ENCODE assay signal across 10 cellular contexts in the genomic region with DNA sequence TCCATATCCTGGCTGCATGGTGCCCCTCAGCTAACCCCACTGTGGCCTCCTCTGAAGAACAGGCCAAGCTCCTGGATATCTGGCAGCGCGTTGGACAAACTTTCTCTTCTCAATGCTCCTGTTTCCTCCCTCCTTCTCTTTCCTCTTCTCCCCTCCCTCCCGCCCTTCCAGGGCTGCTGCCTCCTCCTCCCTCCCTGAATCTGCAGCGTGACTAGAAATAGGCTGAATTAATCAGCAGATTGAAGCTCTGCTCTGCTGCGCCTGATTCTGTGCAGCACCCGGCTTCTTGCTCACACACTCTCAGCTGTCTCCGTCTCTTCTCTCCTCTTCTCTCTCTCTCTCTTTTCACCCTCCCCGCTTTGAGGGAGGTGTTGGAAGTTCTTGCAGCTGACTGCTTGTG. TPM values are rescaled to one million over a fixed set of nuclear protein-coding genes. Genes with fewer than 3 reads are reported as not detected.
A peak's percentile ranks its signal among the peaks of the same experiment; 100 is the strongest.
DNase-seq lines count a peak whose midpoint lies in the region; ATAC-seq and TF ChIP-seq lines count a peak whose summit lies in the region.
"Had no signal": no experiment of that assay in that cellular context is flagged by ENCODE, and none has a peak within 500 bp of the region (broad histone marks: within the 10 kb centered on the region; RNA-seq: fewer than 3 reads in every experiment).

No MANE protein-coding gene starts in this region.

- peak overlapping the region in 2 of 10 donors; percentile 31 to 72 for H3K27ac Mint-ChIP-seq in naive thymus-derived CD8-positive, alpha-beta T cell

- peaks cover 7 to 45% (median 13%) of the 10 kb centered on the region in 3 donors for H3K36me3 Mint-ChIP-seq in naive thymus-derived CD8-positive, alpha-beta T cell

- H3K27me3 ChIP-seq in Peyer's patch = no peaks in the 10 kb centered on the region

- POLR2A ChIA-PET in naive thymus-derived CD8-positive, alpha-beta T cell (lab: Charles Lee) = interaction anchor here (1.1 to 1.3 kb wide), 2 partner anchors 11 to 20 kb away, joined by 4 to 5 read pairs; a partner anchor contains a TSS

- H3K4me1 Mint-ChIP-seq in naive thymus-derived CD8-positive, alpha-beta T cell = peaks cover 2 to 12% (median 6%) of the 10 kb centered on the region in 4 donors

- peak overlapping the region; percentile 47 for H3K4me3 ChIP-seq in coronary artery
- H3K4me3 ChIP-seq in Peyer's patch = no peak overlapping the region

- H3K4me1 ChIP-seq in Peyer's patch = peaks cover 0 to 37% (median 2%) of the 10 kb centered on the region in 4 donors

- peak; percentile 89 for DNase-seq in Ammon's horn (ENCODE audit: low spot score)
- DNase-seq in coronary artery (ENCODE audit: low spot score) = no peak
- DNase-seq in hypothalamus (lab: John Stamatoyannopoulos, UW) = peak in 26 of 51 donors; percentile 27 to 77 (median 48)
- DNase-seq in pons (ENCODE audit: low spot score) = peak; percentile 88
- no peak for DNase-seq in naive thymus-derived CD8-positive, alpha-beta T cell
- DNase-seq in NCI-H1048 (lab: John Stamatoyannopoulos, UW) = no peak
- no peak for DNase-seq in Peyer's patch
- DNase-seq in NCI-H187 treated with DMSO at 0.1 percent for 48 hours (lab: John Stamatoyannopoulos, UW) = no peak
- DNase-seq: NCI-H510A treated with DMSO at 0.1 percent for 48 hours, SW 1271 had no signal

- no peak overlapping the region for H3K4me3 Mint-ChIP-seq in naive thymus-derived CD8-positive, alpha-beta T cell

- no peaks in the 10 kb centered on the region for H3K9me3 ChIP-seq in Peyer's patch

- no peaks in the 10 kb centered on the region for H3K27me3 Mint-ChIP-seq in naive thymus-derived CD8-positive, alpha-beta T cell

- TF ChIP-seq CTCF in coronary artery (IDR thresholded peaks at IDR 0.05) (no peak), Peyer's patch (IDR thresholded peaks at IDR 0.05) (no peak)

- peaks cover 0 to 21% (median 0%) of the 10 kb centered on the region in 3 donors for H3K36me3 ChIP-seq in Peyer's patch

- TF ChIP-seq POLR2A in Peyer's patch (IDR thresholded peaks at IDR 0.05) = no peak

- ATAC-seq in naive thymus-derived CD8-positive, alpha-beta T cell = no peak

- peak overlapping the region; percentile 66 to 87 for H3K27ac ChIP-seq in coronary artery
- peak overlapping the region in 2 of 4 donors; percentile 20 to 55 for H3K27ac ChIP-seq in Peyer's patch

- H3K9me3 Mint-ChIP-seq in naive thymus-derived CD8-positive, alpha-beta T cell = no peaks in the 10 kb centered on the region

RNA-seq across cellular contexts. Expression of a gene that starts 19.8 kb away (rescaled TPM):
- total RNA-seq in naive thymus-derived CD8-positive, alpha-beta T cell = 100 to 1,000 TPM; 102 to 108 TPM
- 10 to 100 TPM in 2 of 3 donors, 1 to 10 TPM in 1; 8.4 to 23.5 (median 11.5) TPM for polyA plus RNA-seq in naive thymus-derived CD8-positive, alpha-beta T cell
- total RNA-seq in Peyer's patch = 100 to 1,000 TPM; 114 to 340 (median 178) TPM

RNA-seq across cellular contexts. Expression of a gene that starts 39.1 kb away (rescaled TPM):
- total RNA-seq in naive thymus-derived CD8-positive, alpha-beta T cell = under 1 TPM; 0.65 to 0.80 TPM
- polyA plus RNA-seq in naive thymus-derived CD8-positive, alpha-beta T cell = under 1 TPM; 0.05 to 0.62 (median 0.61) TPM
- total RNA-seq in Peyer's patch = 10 to 100 TPM; 12.4 to 24.0 (median 17.3) TPM

RNA-seq across cellular contexts. Expression of a gene that starts 40.1 kb away (rescaled TPM):
- total RNA-seq in naive thymus-derived CD8-positive, alpha-beta T cell = 10 to 100 TPM; 53.1 to 54.4 TPM
- polyA plus RNA-seq in naive thymus-derived CD8-positive, alpha-beta T cell = 100 to 1,000 TPM in 2 of 3 donors, 10 to 100 TPM in 1; 98.2 to 121 (median 103) TPM
- 10 to 100 TPM; 47.9 to 89.5 (median 80.0) TPM for total RNA-seq in Peyer's patch

RNA-seq across cellular contexts. Expression of a gene that starts 49.2 kb away (rescaled TPM):
- total RNA-seq in naive thymus-derived CD8-positive, alpha-beta T cell = 10 to 100 TPM; 30.3 to 30.6 TPM
- polyA plus RNA-seq in naive thymus-derived CD8-positive, alpha-beta T cell = 10 to 100 TPM; 13.4 to 21.8 (median 15.0) TPM
- 100 to 1,000 TPM; 221 to 563 (median 300) TPM for total RNA-seq in Peyer's patch

Comparison
In these comparisons a context has a peak if more than half of its experiments do, and no peak if none do; other contexts are left out.
1. DNase-seq: peak in Ammon's horn (single experiment), hypothalamus (26 of 51) and pons (single experiment); none in coronary artery (single experiment), naive thymus-derived CD8-positive, alpha-beta T cell (0 of 10), NCI-H1048 (single experiment), Peyer's patch (0 of 3) and NCI-H187 treated with DMSO at 0.1 percent for 48 hours (single experiment).
2. RNA of a gene that starts 39.1 kb away (total RNA-seq): 12.4 to 24.0 TPM in Peyer's patch; 0.65 to 0.80 TPM in naive thymus-derived CD8-positive, alpha-beta T cell; every median in the first group is over 4 times any median in the second.